15 cellular contexts compared by ENCODE assay signal in genomic region chr17:74740641-74741387, GRCh38. TPM values are rescaled to one million over a fixed set of nuclear protein-coding genes. Genes with fewer than 3 reads are reported as not detected.
DNase-seq lines count a peak whose midpoint lies in the region; ATAC-seq and TF ChIP-seq lines count a peak whose summit lies in the region.
"Had no signal": no experiment of that assay in that cellular context is flagged by ENCODE, and none has a peak within 500 bp of the region (broad histone marks: within the 10 kb centered on the region; RNA-seq: fewer than 3 reads in every experiment).

No MANE protein-coding gene starts in this region.

- CTCF ChIA-PET in activated CD8-positive, alpha-beta T cell treated with anti-CD3 and anti-CD28 coated beads, Interleukin-2, amount 10 ng/mL, durations not matched to agents 7 days and 5 days (lab: Charles Lee), result interaction anchor here (1.0 to 2.8 kb wide), 7 partner anchors 12 to 121 kb away, joined by 3 to 41 read pairs (median 21); no protein-coding TSS in a partner anchor

- H3K27me3 Mint-ChIP-seq in activated CD4-positive, alpha-beta T cell treated with anti-CD3 and anti-CD28 coated beads, Interleukin-2, amount 10 ng/mL, durations not matched to agents 24 days and 14 days, result peaks cover 4% of the 10 kb centered on the region
- peaks cover 5% of the 10 kb centered on the region for H3K27me3 Mint-ChIP-seq in activated CD8-positive, alpha-beta T cell treated with anti-CD3 and anti-CD28 coated beads, Interleukin-2, amount 10 ng/mL, durations not matched to agents 7 days and 5 days (ENCODE audit: low read depth)
- no peaks in the 10 kb centered on the region for H3K27me3 Mint-ChIP-seq in natural killer cell (ENCODE audit: low read depth in 2 of 2)

- H3K27ac Mint-ChIP-seq in activated CD4-positive, alpha-beta T cell treated with anti-CD3 and anti-CD28 coated beads, Interleukin-2, amount 10 ng/mL, durations not matched to agents 24 days and 14 days, result peak overlapping the region; percentile 93
- peak overlapping the region; percentile 97 for H3K27ac Mint-ChIP-seq in activated CD8-positive, alpha-beta T cell treated with anti-CD3 and anti-CD28 coated beads, Interleukin-2, amount 10 ng/mL, durations not matched to agents 7 days and 5 days
- peak overlapping the region; percentile 90 to 93 for H3K27ac Mint-ChIP-seq in natural killer cell

- DNase-seq in activated CD4-positive, alpha-beta T cell treated with anti-CD3 and anti-CD28 coated beads, Interleukin-2, amount 10 ng/mL, durations not matched to agents 24 days and 14 days, result no peak
- DNase-seq in activated CD4-positive, alpha-beta T cell treated with anti-CD3 and anti-CD28 coated beads, Interleukin-2, amount 50 U/mL, for 4 hours, result no peak
- DNase-seq in GM10266 (ENCODE audit: extremely low spot score) (peak; percentile 3), natural killer cell (no peak), NCI-H1092 treated with DMSO at 0.1 percent for 48 hours (lab: John Stamatoyannopoulos, UW) (no peak), SHP77 treated with DMSO at 0.1 percent for 48 hours (lab: John Stamatoyannopoulos, UW) (no peak)
- DNase-seq in activated CD8-positive, alpha-beta T cell treated with anti-CD3 and anti-CD28 coated beads, Interleukin-2, amount 10 ng/mL, durations not matched to agents 7 days and 5 days, result no peak
- DNase-seq: amniotic stem cell, caudate nucleus, midbrain, stomach, upper lobe of right lung had no signal

- TF ChIP-seq CTCF in GM10266 (IDR thresholded peaks at IDR 0.05; ENCODE audit: control insufficient read depth, insufficient read depth, low read depth, missing control alignments) (no peak), natural killer cell (IDR thresholded peaks at IDR 0.05) (no peak)

- ATAC-seq in activated CD8-positive, alpha-beta T cell treated with anti-CD3 and anti-CD28 coated beads, Interleukin-2, amount 10 ng/mL, durations not matched to agents 7 days and 5 days, result no peak
- ATAC-seq in natural killer cell (no peak), GM19463 (IDR thresholded peaks at IDR 0.05; ENCODE audit: unreplicated experiment) (no peak)
- ATAC-seq: HCT116, upper lobe of right lung had no signal

- H3K4me1 Mint-ChIP-seq in activated CD4-positive, alpha-beta T cell treated with anti-CD3 and anti-CD28 coated beads, Interleukin-2, amount 10 ng/mL, durations not matched to agents 24 days and 14 days, result peaks cover 76% of the 10 kb centered on the region
- peaks cover 87% of the 10 kb centered on the region for H3K4me1 Mint-ChIP-seq in activated CD8-positive, alpha-beta T cell treated with anti-CD3 and anti-CD28 coated beads, Interleukin-2, amount 10 ng/mL, durations not matched to agents 7 days and 5 days (ENCODE audit: low read depth)
- H3K4me1 Mint-ChIP-seq in natural killer cell, result peaks cover 65 to 76% of the 10 kb centered on the region in 2 donors

- POLR2A ChIA-PET in activated CD8-positive, alpha-beta T cell treated with anti-CD3 and anti-CD28 coated beads, Interleukin-2, amount 10 ng/mL, durations not matched to agents 7 days and 5 days (lab: Charles Lee), result interaction anchor here (1.6 to 2.1 kb wide), 3 partner anchors 10 to 39 kb away, joined by 4 to 10 read pairs (median 7); no protein-coding TSS in a partner anchor

- H3K4me3 Mint-ChIP-seq in activated CD4-positive, alpha-beta T cell treated with anti-CD3 and anti-CD28 coated beads, Interleukin-2, amount 10 ng/mL, durations not matched to agents 24 days and 14 days, result no peak overlapping the region
- H3K4me3 Mint-ChIP-seq in activated CD8-positive, alpha-beta T cell treated with anti-CD3 and anti-CD28 coated beads, Interleukin-2, amount 10 ng/mL, durations not matched to agents 7 days and 5 days, result peak overlapping the region; percentile 72
- peak overlapping the region; percentile 92 for H3K4me3 Mint-ChIP-seq in natural killer cell

- no peaks in the 10 kb centered on the region for H3K9me3 Mint-ChIP-seq in activated CD4-positive, alpha-beta T cell treated with anti-CD3 and anti-CD28 coated beads, Interleukin-2, amount 10 ng/mL, durations not matched to agents 24 days and 14 days
- H3K9me3 Mint-ChIP-seq in activated CD8-positive, alpha-beta T cell treated with anti-CD3 and anti-CD28 coated beads, Interleukin-2, amount 10 ng/mL, durations not matched to agents 7 days and 5 days (ENCODE audit: insufficient read depth), result no peaks in the 10 kb centered on the region
- no peaks in the 10 kb centered on the region for H3K9me3 Mint-ChIP-seq in natural killer cell

- intact Hi-C loops in activated CD4-positive, alpha-beta T cell treated with anti-CD3 and anti-CD28 coated beads, Interleukin-2, amount 10 ng/mL, durations not matched to agents 24 days and 14 days (cut with micrococcal nuclease), result loop anchor here (10.0 kb wide), 1 partner anchor 456 kb away; no protein-coding TSS in a partner anchor
- intact Hi-C loops in natural killer cell (cut with micrococcal nuclease), result no loop called here

- H3K36me3 Mint-ChIP-seq in activated CD4-positive, alpha-beta T cell treated with anti-CD3 and anti-CD28 coated beads, Interleukin-2, amount 10 ng/mL, durations not matched to agents 24 days and 14 days (ENCODE audit: low read depth), result peaks cover 2% of the 10 kb centered on the region
- H3K36me3 Mint-ChIP-seq in activated CD8-positive, alpha-beta T cell treated with anti-CD3 and anti-CD28 coated beads, Interleukin-2, amount 10 ng/mL, durations not matched to agents 7 days and 5 days (ENCODE audit: low read depth), result peaks cover 18% of the 10 kb centered on the region
- H3K36me3 Mint-ChIP-seq in natural killer cell, result no peaks in the 10 kb centered on the region

RNA-seq across cellular contexts. Expression of gene RAB37, which starts 3.8 kb away (rescaled TPM):
- total RNA-seq in activated CD4-positive, alpha-beta T cell treated with anti-CD3 and anti-CD28 coated beads, Interleukin-2, amount 10 ng/mL, durations not matched to agents 24 days and 14 days, result 5.5 and 7.5 TPM in 2 replicates
- 10 to 100 TPM; 19.1 to 19.6 TPM for total RNA-seq in activated CD8-positive, alpha-beta T cell treated with anti-CD3 and anti-CD28 coated beads, Interleukin-2, amount 10 ng/mL, durations not matched to agents 7 days and 5 days
- 100 to 1,000 TPM; 150 to 184 (median 169) TPM for total RNA-seq in natural killer cell

RNA-seq across cellular contexts. Expression of gene NHERF1, which starts 7.6 kb away (rescaled TPM):
- total RNA-seq in activated CD4-positive, alpha-beta T cell treated with anti-CD3 and anti-CD28 coated beads, Interleukin-2, amount 10 ng/mL, durations not matched to agents 24 days and 14 days, result 134 and 138 TPM in 2 replicates
- total RNA-seq in activated CD8-positive, alpha-beta T cell treated with anti-CD3 and anti-CD28 coated beads, Interleukin-2, amount 10 ng/mL, durations not matched to agents 7 days and 5 days, result 100 to 1,000 TPM; 286 to 296 TPM
- total RNA-seq in natural killer cell, result 100 to 1,000 TPM; 323 to 372 (median 362) TPM

RNA-seq across cellular contexts. Expression of gene CD300LF, which starts 28.1 kb away (rescaled TPM):
- total RNA-seq in activated CD4-positive, alpha-beta T cell treated with anti-CD3 and anti-CD28 coated beads, Interleukin-2, amount 10 ng/mL, durations not matched to agents 24 days and 14 days, result not detected in 2 replicates
- total RNA-seq in activated CD8-positive, alpha-beta T cell treated with anti-CD3 and anti-CD28 coated beads, Interleukin-2, amount 10 ng/mL, durations not matched to agents 7 days and 5 days, result not detected
- 10 to 100 TPM in 1 of 3 donors, 1 to 10 TPM in 2; 1.9 to 10.6 (median 8.7) TPM for total RNA-seq in natural killer cell
- total RNA-seq: T-helper 1 cell treated with Interleukin-12 subunit alpha and Interleukin-12 subunit beta and Interleukin-4 antibody, amounts not matched to agents 30 ng/mL and 1 ng/mL, for 36 hours had no signal

RNA-seq across cellular contexts. Expression of gene NAT9, which starts 35.3 kb away (rescaled TPM):
- 62.7 and 67.6 TPM in 2 replicates for total RNA-seq in activated CD4-positive, alpha-beta T cell treated with anti-CD3 and anti-CD28 coated beads, Interleukin-2, amount 10 ng/mL, durations not matched to agents 24 days and 14 days
- 10 to 100 TPM; 28.3 to 30.7 TPM for total RNA-seq in activated CD8-positive, alpha-beta T cell treated with anti-CD3 and anti-CD28 coated beads, Interleukin-2, amount 10 ng/mL, durations not matched to agents 7 days and 5 days
- 10 to 100 TPM; 20.0 to 27.2 (median 24.8) TPM for total RNA-seq in natural killer cell

Comparison
In these comparisons a context has a peak if more than half of its experiments do, and no peak if none do; other contexts are left out.
1. RNA of gene RAB37, which starts 3.8 kb away (total RNA-seq): 150 to 184 TPM in natural killer cell; 19.1 to 19.6 TPM in activated CD8-positive, alpha-beta T cell treated with anti-CD3 and anti-CD28 coated beads, Interleukin-2, amount 10 ng/mL, durations not matched to agents 7 days and 5 days and 5.5 to 7.5 TPM in activated CD4-positive, alpha-beta T cell treated with anti-CD3 and anti-CD28 coated beads, Interleukin-2, amount 10 ng/mL, durations not matched to agents 24 days and 14 days; every median in the first group is over 4 times any median in the second.
2. Peak in every context shown above with its lines, with median percentiles within 50 percentile points of each other: H3K27ac Mint-ChIP-seq.